11 cellular contexts compared by ENCODE assay signal in the genomic region with DNA sequence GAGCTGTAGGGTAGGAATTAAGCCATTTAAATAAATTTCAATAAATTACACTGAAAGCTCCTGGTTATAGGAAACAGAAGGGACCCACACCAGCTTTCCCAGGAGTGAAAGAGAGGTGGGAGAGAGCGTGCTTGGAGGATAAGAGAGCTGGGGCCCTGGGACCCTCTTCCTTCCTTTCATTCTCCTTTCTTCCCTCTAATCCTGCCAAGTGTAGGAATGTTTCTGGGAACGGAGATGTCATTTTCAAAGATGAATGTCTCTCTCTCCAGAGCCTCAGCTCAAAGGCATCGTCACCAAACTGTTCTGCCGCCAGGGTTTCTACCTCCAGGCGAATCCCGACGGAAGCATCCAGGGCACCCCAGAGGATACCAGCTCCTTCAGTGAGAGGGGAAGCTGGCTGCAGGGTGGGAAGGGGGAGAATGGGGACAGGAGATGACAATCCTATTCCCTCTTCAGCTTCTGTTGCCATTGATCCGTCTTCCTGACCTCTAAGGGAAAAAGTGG. TPM values are rescaled to one million over a fixed set of nuclear protein-coding genes. Genes with fewer than 3 reads are reported as not detected.
A peak's percentile ranks its signal among the peaks of the same experiment; 100 is the strongest.
DNase-seq lines count a peak whose midpoint lies in the region; ATAC-seq, FAIRE-seq and TF ChIP-seq lines count a peak whose summit lies in the region.
"Had no signal": no experiment of that assay in that cellular context is flagged by ENCODE, and none has a peak within 500 bp of the region (broad histone marks: within the 10 kb centered on the region; RNA-seq: fewer than 3 reads in every experiment).

No MANE protein-coding gene starts in this region.

- H3K36me3 ChIP-seq in SK-N-SH (replicated peaks in 1 of 2; ENCODE audit: control insufficient read depth in 1 of 2, insufficient read depth in 2 of 2, low read length in 1 of 2) (peaks cover 0 to 4% of the 10 kb centered on the region in 2 experiments), K562 (ENCODE audit: control insufficient read depth, insufficient read depth, low read length) (no peaks in the 10 kb centered on the region), psoas muscle (ENCODE audit: insufficient read depth in 1 of 2, low read depth in 1 of 2) (no peaks in the 10 kb centered on the region)

- H3K4me2 ChIP-seq in SK-N-SH (peak overlapping the region; percentile 95; the same call in 1 of the 2 replicates), K562 (ENCODE audit: insufficient read depth, low read length) (no peak overlapping the region)

- no peaks in the 10 kb centered on the region for H3K27me3 ChIP-seq in SK-N-SH (ENCODE audit: insufficient read depth)
- no peaks in the 10 kb centered on the region for H3K27me3 ChIP-seq in K562 (ENCODE audit: control insufficient read depth in 2 of 2, insufficient read depth in 2 of 2, low read length in 2 of 2)
- no peaks in the 10 kb centered on the region for H3K27me3 ChIP-seq in psoas muscle (ENCODE audit: insufficient read depth in 3 of 3, low read length in 2 of 3)

- DNase-seq in SK-N-SH, result no peak
- DNase-seq in K562 (ENCODE audit: extremely low read depth in 1 of 4, low spot score in 3 of 4), result no peak
- no peak for DNase-seq in psoas muscle
- DNase-seq in midbrain (lab: John Stamatoyannopoulos, UW), result no peak
- DNase-seq in activated naive CD4-positive, alpha-beta T cell treated with Interleukin-2 at 50 U/mL for 16 hours, result no peak
- DNase-seq: effector CD4-positive, alpha-beta T cell; NCI-H748 treated with DMSO at 0.1 percent for 48 hours had no signal

- peak overlapping the region in 1 of 2 experiments; percentile 97; a peak in 2 of 4 replicates for H3K27ac ChIP-seq in SK-N-SH (ENCODE audit: low read depth in 2 of 2, low read length in 1 of 2)
- H3K27ac ChIP-seq in K562 (ENCODE audit: extremely low read depth, low read depth, low read length), result no peak overlapping the region; the same call in 2 of the 3 replicates
- peak overlapping the region; percentile 100 for H3K27ac ChIP-seq in psoas muscle

- 83% methylated on average over 8 of the region's 8 CpGs for WGBS in SK-N-SH (ENCODE audit: low lambda C conversion rate)
- WGBS in K562 (ENCODE audit: insufficient coverage, low coverage, missing lambda C conversion rate), result 58% methylated on average over 2 of the region's 8 CpGs
- WGBS in psoas muscle, 3 donors, result 59 to 69% (median 66%) methylated on average over 8 of the region's 8 CpGs

- H3F3A ChIP-seq in SK-N-SH (replicated peaks; ENCODE audit: insufficient read depth), result peaks cover 18% of the 10 kb centered on the region

- no peak for FAIRE-seq in K562 (lab: Jason Lieb, UNC)

- no peak for TF ChIP-seq POLR2A in K562 (conservative IDR thresholded peaks at IDR 0.05)

- no peak for TF ChIP-seq EP300 in SK-N-SH (IDR thresholded peaks at IDR 0.05; ENCODE audit: borderline replicate concordance in 1 of 2, low read depth in 1 of 2, low read length in 1 of 2)
- TF ChIP-seq EP300 in K562 (IDR thresholded peaks at IDR 0.05; ENCODE audit: low read length), result no peak

- in situ Hi-C loops in K562 (cut with MboI), result no loop called here

- 0 out of 2 replicates have a peak, but pooled peaks cover 4% of the 10 kb centered on the region for H3K79me2 ChIP-seq in SK-N-SH (ENCODE audit: insufficient read depth)
- peaks cover 5% of the 10 kb centered on the region; the same call in 2 of the 3 replicates for H3K79me2 ChIP-seq in K562 (ENCODE audit: control insufficient read depth, insufficient read depth, low read length)

- intact Hi-C loops in K562 (cut with micrococcal nuclease), result no loop called here
- intact Hi-C loops in psoas muscle (cut with DNase I), result loop anchor here in 1 of 2 donors (2.0 to 5.0 kb wide), 2 partner anchors 38 to 44 kb away; a partner anchor contains a TSS

- peaks cover 3% of the 10 kb centered on the region for H3K9me1 ChIP-seq in K562 (ENCODE audit: control insufficient read depth, insufficient read depth, low read length)

- POLR2A ChIA-PET in SK-N-SH (lab: Yijun Ruan, JAX) (interaction anchor here (0.7 to 3.3 kb wide), 9 partner anchors 9 to 766 kb away, joined by 3 to 19 read pairs (median 4); a partner anchor contains a TSS), K562 (lab: Yijun Ruan, JAX) (interaction anchor here (0.8 to 2.0 kb wide), 4 partner anchors 36 to 45 kb away, joined by 4 to 8 read pairs (median 6); a partner anchor contains a TSS)

- H2AFZ ChIP-seq in SK-N-SH (ENCODE audit: low read depth) (no peak overlapping the region), K562 (ENCODE audit: low read depth, low read length) (no peak overlapping the region)

- TF ChIP-seq RAD21 in SK-N-SH (IDR thresholded peaks at IDR 0.05; ENCODE audit: low read length) (no peak), K562 (CRISPR knock-in tag; conservative IDR thresholded peaks at IDR 0.05 in 1 of 2, IDR thresholded peaks at IDR 0.05 in 1 of 2) (no peak)

- H3K9ac ChIP-seq in SK-N-SH (no peak overlapping the region), K562 (ENCODE audit: insufficient read depth in 1 of 2, low read depth in 2 of 2, low read length in 2 of 2) (no peak overlapping the region; a peak in 1 of 4 replicates)

- H3K9me3 ChIP-seq in SK-N-SH (no peaks in the 10 kb centered on the region), K562 (replicated peaks; ENCODE audit: control insufficient read depth, insufficient read depth, low read depth, low read length) (no peaks in the 10 kb centered on the region), psoas muscle (no peaks in the 10 kb centered on the region)

- no peak for TF ChIP-seq CTCF in SK-N-SH (IDR thresholded peaks at IDR 0.05)
- TF ChIP-seq CTCF in K562 (IDR thresholded peaks at IDR 0.05 in 2 of 3, conservative IDR thresholded peaks at IDR 0.05 in 1 of 3; ENCODE audit: insufficient read depth in 2 of 3, low read depth in 1 of 3, low read length in 3 of 3), result no peak
- TF ChIP-seq CTCF in psoas muscle (IDR thresholded peaks at IDR 0.05), result no peak

- BruUV-seq in K562 (replicated peaks; lab: Mats Ljungman, UMichigan), result no TSS peak

- peak overlapping the region in 1 of 2 experiments; percentile 67; a peak in 1 of 4 replicates for H3K4me3 ChIP-seq in SK-N-SH (ENCODE audit: low read depth in 2 of 2, low read length in 1 of 2)
- no peak overlapping the region for H3K4me3 ChIP-seq in K562
- peak overlapping the region; percentile 72 for H3K4me3 ChIP-seq in psoas muscle

- H4K20me1 ChIP-seq in SK-N-SH (ENCODE audit: insufficient read depth), result no peaks in the 10 kb centered on the region
- no peaks in the 10 kb centered on the region for H4K20me1 ChIP-seq in K562 (replicated peaks; ENCODE audit: control insufficient read depth, insufficient read depth, low read length)

- H3K4me1 ChIP-seq in SK-N-SH (ENCODE audit: control insufficient read depth in 1 of 2, insufficient read depth in 2 of 2, low read depth in 1 of 2, low read length in 1 of 2), result peaks cover 7 to 28% of the 10 kb centered on the region in 2 experiments; a peak in 2 of 4 replicates
- H3K4me1 ChIP-seq in K562 (replicated peaks in 1 of 2; ENCODE audit: control insufficient read depth in 2 of 2, insufficient read depth in 2 of 2, low read length in 2 of 2), result peaks cover 17 to 74% of the 10 kb centered on the region in 2 experiments; a peak in 4 of 5 replicates
- H3K4me1 ChIP-seq in psoas muscle, result peaks cover 48% of the 10 kb centered on the region

- CTCF ChIA-PET in SK-N-SH (lab: Yijun Ruan, JAX) (interaction anchor here (0.7 to 1.6 kb wide), 6 partner anchors 12 to 119 kb away, joined by 3 to 11 read pairs (median 4); no protein-coding TSS in a partner anchor), K562 (lab: Yijun Ruan, JAX; ENCODE audit: low intra/inter-chr PET ratio) (no interaction called here)

- no peaks in the 10 kb centered on the region for H3K9me2 ChIP-seq in SK-N-SH

- ATAC-seq in SK-N-SH treated with all-trans-retinoic acid at 6 μM for 48 hours (no peak), K562 (no peak), psoas muscle (no peak)

RNA-seq across cellular contexts. Expression of a gene that starts 1.9 kb away (rescaled TPM):
- polyA plus RNA-seq in SK-N-SH (2012; rRNA removed) (1.9 and 2.5 TPM in 2 replicates), K562 (2011; rRNA removed) (4.7 and 10.4 TPM in 2 replicates), K562 (2014; fragmentation: Illumina TruSeq; extraction: Trizol) (6.1 and 7.5 TPM in 2 replicates), K562 (2014; fragmentation: Nextera tagmentation; extraction: Ambion mirVana) (1 to 10 TPM; 1.2 to 1.4 TPM), K562 (2014; rRNA removed) (3.2 and 3.4 TPM in 2 replicates), psoas muscle (1 to 10 TPM; 2.0 to 4.4 (median 3.7) TPM)
- polyA plus RNA-seq in SK-N-SH (2012; cell fraction: cytosol; rRNA removed), result 1.5 and 1.8 TPM in 2 replicates
- 7.9 and 11.0 TPM in 2 replicates for polyA plus RNA-seq in SK-N-SH (2012; cell fraction: nucleus; rRNA removed)
- total RNA-seq in K562 (2011; cell fraction: chromatin; rRNA removed; ENCODE audit: low replicate concordance), result 5.6 and 12.1 TPM in 2 replicates
- total RNA-seq in K562 (2011; cell fraction: nucleolus; rRNA removed), result 6.7 and 7.5 TPM in 2 replicates
- 7.7 and 14.8 TPM in 2 replicates for total RNA-seq in K562 (2011; cell fraction: nucleoplasm; rRNA removed)
- total RNA-seq in K562 (2014; rRNA removed) (3.0 and 3.5 TPM in 2 replicates), K562 (2014; rRNA removed; fragmentation: Illumina TruSeq; extraction: Trizol) (2.7 and 3.2 TPM in 2 replicates), K562 (2015; rRNA removed; fragmentation: Illumina TruSeq; extraction: Trizol) (2.2 and 3.3 TPM in 2 replicates), K562 (2021) (4.4 and 5.8 TPM in 2 replicates), psoas muscle (10 to 100 TPM in 3 of 4 donors, 1 to 10 TPM in 1; 2.7 to 21.1 (median 10.1) TPM)
- polyA plus RNA-seq in K562 (2011; cell fraction: cytosol; rRNA removed), result 5.5 and 8.1 TPM in 2 replicates
- 23.3 and 26.0 TPM in 2 replicates for polyA plus RNA-seq in K562 (2011; cell fraction: nucleus; rRNA removed)
- polyA plus RNA-seq in K562 (2012), result 6.5 and 7.3 TPM in 2 replicates
- polyA minus RNA-seq in K562 (2011; rRNA and poly(A)+ RNA removed), result 2.2 and 3.4 TPM in 2 replicates
- 1.9 and 3.9 TPM in 2 replicates for polyA minus RNA-seq in K562 (2011; cell fraction: cytosol; rRNA and poly(A)+ RNA removed)
- polyA minus RNA-seq in K562 (2011; cell fraction: nucleus; rRNA and poly(A)+ RNA removed), result 2.7 and 5.2 TPM in 2 replicates
- total RNA-seq: A172 had no signal

RNA-seq across cellular contexts. Expression of a gene that starts 3.6 kb away (rescaled TPM):
- polyA plus RNA-seq in SK-N-SH (2012; rRNA removed) (26.8 and 29.7 TPM in 2 replicates), K562 (2011; rRNA removed) (7.5 and 7.6 TPM in 2 replicates), K562 (2014; fragmentation: Illumina TruSeq; extraction: Trizol) (11.5 and 12.3 TPM in 2 replicates), K562 (2014; fragmentation: Nextera tagmentation; extraction: Ambion mirVana) (10 to 100 TPM in 1 of 2 experiments, 1 to 10 TPM in 1; 8.2 to 11.3 TPM), K562 (2014; rRNA removed) (6.8 and 7.9 TPM in 2 replicates), psoas muscle (100 to 1,000 TPM in 1 of 3 donors, 10 to 100 TPM in 2; 73.0 to 118 (median 91.7) TPM)
- polyA plus RNA-seq in SK-N-SH (2012; cell fraction: cytosol; rRNA removed), result 26.0 and 28.7 TPM in 2 replicates
- polyA plus RNA-seq in SK-N-SH (2012; cell fraction: nucleus; rRNA removed), result 5.3 and 6.9 TPM in 2 replicates
- total RNA-seq in K562 (2011; cell fraction: chromatin; rRNA removed; ENCODE audit: low replicate concordance), result 8.4 and 14.2 TPM in 2 replicates
- 9.3 and 9.7 TPM in 2 replicates for total RNA-seq in K562 (2011; cell fraction: nucleolus; rRNA removed)
- total RNA-seq in K562 (2011; cell fraction: nucleoplasm; rRNA removed), result 10.6 and 13.7 TPM in 2 replicates
- total RNA-seq in K562 (2014; rRNA removed) (4.7 and 5.0 TPM in 2 replicates), K562 (2014; rRNA removed; fragmentation: Illumina TruSeq; extraction: Trizol) (4.8 and 5.1 TPM in 2 replicates), K562 (2015; rRNA removed; fragmentation: Illumina TruSeq; extraction: Trizol) (6.3 and 6.6 TPM in 2 replicates), K562 (2021) (4.5 and 4.9 TPM in 2 replicates), psoas muscle (100 to 1,000 TPM; 107 to 190 (median 147) TPM)
- polyA plus RNA-seq in K562 (2011; cell fraction: cytosol; rRNA removed), result 12.9 and 14.1 TPM in 2 replicates
- polyA plus RNA-seq in K562 (2011; cell fraction: nucleus; rRNA removed), result 5.5 and 7.4 TPM in 2 replicates
- polyA plus RNA-seq in K562 (2012), result 10.8 and 11.7 TPM in 2 replicates
- 3.7 and 4.7 TPM in 2 replicates for polyA minus RNA-seq in K562 (2011; rRNA and poly(A)+ RNA removed)
- polyA minus RNA-seq in K562 (2011; cell fraction: cytosol; rRNA and poly(A)+ RNA removed), result 2.6 and 2.8 TPM in 2 replicates
- 2.2 and 3.1 TPM in 2 replicates for polyA minus RNA-seq in K562 (2011; cell fraction: nucleus; rRNA and poly(A)+ RNA removed)

RNA-seq across cellular contexts. Expression of a gene that starts 6.0 kb away (rescaled TPM):
- polyA plus RNA-seq in SK-N-SH (2012; rRNA removed) (6.5 and 6.6 TPM in 2 replicates), K562 (2011; rRNA removed) (1.3 and 2.5 TPM in 2 replicates), K562 (2014; fragmentation: Illumina TruSeq; extraction: Trizol) (3.0 and 5.0 TPM in 2 replicates), K562 (2014; fragmentation: Nextera tagmentation; extraction: Ambion mirVana) (under 1 TPM in 1 of 2 experiments, not detected in 1; 0.03 TPM), K562 (2014; rRNA removed) (4.0 and 4.5 TPM in 2 replicates), psoas muscle (1 to 10 TPM in 2 of 3 donors, under 1 TPM in 1; 0.84 to 3.2 (median 1.7) TPM)
- 2.7 and 4.3 TPM in 2 replicates for polyA plus RNA-seq in SK-N-SH (2012; cell fraction: cytosol; rRNA removed)
- 8.9 and 10.2 TPM in 2 replicates for polyA plus RNA-seq in SK-N-SH (2012; cell fraction: nucleus; rRNA removed)
- total RNA-seq in K562 (2011; cell fraction: chromatin; rRNA removed; ENCODE audit: low replicate concordance), result 2.0 and 9.0 TPM in 2 replicates
- total RNA-seq in K562 (2011; cell fraction: nucleolus; rRNA removed), result 8.3 and 8.8 TPM in 2 replicates
- 3.4 and 4.8 TPM in 2 replicates for total RNA-seq in K562 (2011; cell fraction: nucleoplasm; rRNA removed)
- total RNA-seq in K562 (2014; rRNA removed) (5.9 and 6.7 TPM in 2 replicates), K562 (2014; rRNA removed; fragmentation: Illumina TruSeq; extraction: Trizol) (1.1 and 1.5 TPM in 2 replicates), K562 (2015; rRNA removed; fragmentation: Illumina TruSeq; extraction: Trizol) (2.7 and 3.2 TPM in 2 replicates), K562 (2021) (6.9 and 7.6 TPM in 2 replicates), psoas muscle (under 1 TPM; 0.41 to 0.95 (median 0.68) TPM)
- 2.4 and 5.5 TPM in 2 replicates for polyA plus RNA-seq in K562 (2011; cell fraction: cytosol; rRNA removed)
- polyA plus RNA-seq in K562 (2011; cell fraction: nucleus; rRNA removed), result 3.8 and 4.2 TPM in 2 replicates
- 4.7 and 5.8 TPM in 2 replicates for polyA plus RNA-seq in K562 (2012)
- polyA minus RNA-seq in K562 (2011; rRNA and poly(A)+ RNA removed), result 1.9 and 2.1 TPM in 2 replicates
- polyA minus RNA-seq in K562 (2011; cell fraction: cytosol; rRNA and poly(A)+ RNA removed), result 2.9 and 3.5 TPM in 2 replicates
- 5.5 and 7.4 TPM in 2 replicates for polyA minus RNA-seq in K562 (2011; cell fraction: nucleus; rRNA and poly(A)+ RNA removed)

RNA-seq across cellular contexts. Expression of a gene that starts 12.6 kb away (rescaled TPM):
- polyA plus RNA-seq in SK-N-SH (2012; rRNA removed) (not detected in 2 replicates), K562 (2011; rRNA removed) (not detected in 2 replicates), K562 (2014; fragmentation: Illumina TruSeq; extraction: Trizol) (not detected in 2 replicates), K562 (2014; fragmentation: Nextera tagmentation; extraction: Ambion mirVana) (not detected), K562 (2014; rRNA removed) (not detected in 2 replicates), psoas muscle (under 1 TPM in 1 of 3 donors, not detected in 2; 0.01 TPM)
- not detected in 2 replicates for polyA plus RNA-seq in SK-N-SH (2012; cell fraction: cytosol; rRNA removed)
- not detected in 2 replicates for polyA plus RNA-seq in SK-N-SH (2012; cell fraction: nucleus; rRNA removed)
- total RNA-seq in K562 (2011; cell fraction: chromatin; rRNA removed; ENCODE audit: low replicate concordance), result not detected in 2 replicates
- total RNA-seq in K562 (2011; cell fraction: nucleolus; rRNA removed), result not detected in 2 replicates
- not detected in 2 replicates for total RNA-seq in K562 (2011; cell fraction: nucleoplasm; rRNA removed)
- total RNA-seq in K562 (2014; rRNA removed) (not detected in 2 replicates), K562 (2014; rRNA removed; fragmentation: Illumina TruSeq; extraction: Trizol) (not detected in 2 replicates), K562 (2015; rRNA removed; fragmentation: Illumina TruSeq; extraction: Trizol) (not detected in 2 replicates), K562 (2021) (not detected in 2 replicates), psoas muscle (not detected)
- polyA plus RNA-seq in K562 (2011; cell fraction: cytosol; rRNA removed), result not detected in 2 replicates
- not detected in 2 replicates for polyA plus RNA-seq in K562 (2011; cell fraction: nucleus; rRNA removed)
- polyA plus RNA-seq in K562 (2012), result not detected in 2 replicates
- not detected in 2 replicates for polyA minus RNA-seq in K562 (2011; rRNA and poly(A)+ RNA removed)
- polyA minus RNA-seq in K562 (2011; cell fraction: cytosol; rRNA and poly(A)+ RNA removed), result not detected in 2 replicates
- polyA minus RNA-seq in K562 (2011; cell fraction: nucleus; rRNA and poly(A)+ RNA removed), result not detected in 2 replicates
- total RNA-seq: A172, Daoy, urinary bladder had no signal
- polyA plus RNA-seq: urinary bladder had no signal

RNA-seq across cellular contexts. Expression of a gene that starts 15.8 kb away (rescaled TPM):
- polyA plus RNA-seq in SK-N-SH (2012; rRNA removed) (not detected in 2 replicates), K562 (2011; rRNA removed) (not detected in 2 replicates), K562 (2014; fragmentation: Illumina TruSeq; extraction: Trizol) (not detected in 2 replicates), K562 (2014; fragmentation: Nextera tagmentation; extraction: Ambion mirVana) (not detected), K562 (2014; rRNA removed) (not detected in 2 replicates), psoas muscle (under 1 TPM in 1 of 3 donors, not detected in 2; 0.03 TPM)
- not detected in 2 replicates for polyA plus RNA-seq in SK-N-SH (2012; cell fraction: cytosol; rRNA removed)
- polyA plus RNA-seq in SK-N-SH (2012; cell fraction: nucleus; rRNA removed), result 0.09 and 0.11 TPM in 2 replicates
- total RNA-seq in K562 (2011; cell fraction: chromatin; rRNA removed; ENCODE audit: low replicate concordance), result not detected in 2 replicates
- total RNA-seq in K562 (2011; cell fraction: nucleolus; rRNA removed), result not detected in 2 replicates
- total RNA-seq in K562 (2011; cell fraction: nucleoplasm; rRNA removed), result not detected in 2 replicates
- total RNA-seq in K562 (2014; rRNA removed) (not detected in 2 replicates), K562 (2014; rRNA removed; fragmentation: Illumina TruSeq; extraction: Trizol) (not detected in 2 replicates), K562 (2015; rRNA removed; fragmentation: Illumina TruSeq; extraction: Trizol) (not detected in 2 replicates), K562 (2021) (not detected in 2 replicates), psoas muscle (not detected)
- polyA plus RNA-seq in K562 (2011; cell fraction: cytosol; rRNA removed), result 0.07 TPM in 1 of 2 replicates, not detected in the other
- not detected in 2 replicates for polyA plus RNA-seq in K562 (2011; cell fraction: nucleus; rRNA removed)
- polyA plus RNA-seq in K562 (2012), result not detected in 2 replicates
- polyA minus RNA-seq in K562 (2011; rRNA and poly(A)+ RNA removed), result not detected in 2 replicates
- polyA minus RNA-seq in K562 (2011; cell fraction: cytosol; rRNA and poly(A)+ RNA removed), result not detected in 2 replicates
- not detected in 2 replicates for polyA minus RNA-seq in K562 (2011; cell fraction: nucleus; rRNA and poly(A)+ RNA removed)
- total RNA-seq: A172, Daoy, urinary bladder had no signal
- polyA plus RNA-seq: urinary bladder had no signal
